In genomic region chr3:102180291-102180931, GRCh38 we compare ENCODE assay signal across 8 cellular contexts.
DNase-seq lines count a peak whose midpoint lies in the region; ATAC-seq and TF ChIP-seq lines count a peak whose summit lies in the region.

No MANE protein-coding gene starts in this region.

- H3K9me3 Mint-ChIP-seq in naive thymus-derived CD4-positive, alpha-beta T cell, result peaks cover 0 to 4% (median 0%) of the 10 kb centered on the region in 11 donors
- H3K9me3 Mint-ChIP-seq in activated CD4-positive, alpha-beta memory T cell treated with anti-CD3 and anti-CD28 coated beads for 36 hours, result no peaks in the 10 kb centered on the region

- no peaks in the 10 kb centered on the region for H3K36me3 Mint-ChIP-seq in naive thymus-derived CD4-positive, alpha-beta T cell
- no peaks in the 10 kb centered on the region for H3K36me3 Mint-ChIP-seq in activated CD4-positive, alpha-beta memory T cell treated with anti-CD3 and anti-CD28 coated beads for 36 hours

- no peak overlapping the region for H3K27ac Mint-ChIP-seq in naive thymus-derived CD4-positive, alpha-beta T cell
- H3K27ac Mint-ChIP-seq in activated CD4-positive, alpha-beta memory T cell treated with anti-CD3 and anti-CD28 coated beads for 36 hours, result no peak overlapping the region

- POLR2A ChIA-PET in naive thymus-derived CD4-positive, alpha-beta T cell (lab: Charles Lee), result interaction anchor here (0.6 to 5.4 kb wide), 4 partner anchors 329 to 404 kb away, joined by 3 to 21 read pairs (median 5); partner anchors contain the start of gene NFKBIZ
- POLR2A ChIA-PET in activated CD4-positive, alpha-beta memory T cell treated with anti-CD3 and anti-CD28 coated beads for 36 hours (lab: Charles Lee), result no interaction called here

- intact Hi-C loops in naive thymus-derived CD4-positive, alpha-beta T cell (cut with micrococcal nuclease), result loop anchor here in 1 of 2 donors (2.0 to 5.0 kb wide), 2 partner anchors 68 to 244 kb away; no protein-coding TSS in a partner anchor
- intact Hi-C loops in activated CD4-positive, alpha-beta memory T cell treated with anti-CD3 and anti-CD28 coated beads for 36 hours (cut with micrococcal nuclease), result no loop called here

- ATAC-seq in HG03175 (IDR thresholded peaks at IDR 0.05; ENCODE audit: unreplicated experiment), result peak; percentile 27
- peak; percentile 68 for ATAC-seq in naive thymus-derived CD4-positive, alpha-beta T cell

- no peaks in the 10 kb centered on the region for H3K27me3 ChIP-seq in naive thymus-derived CD4-positive, alpha-beta T cell (ENCODE audit: control insufficient read depth in 2 of 2, insufficient read depth in 2 of 2, low read length in 2 of 2)

- no peaks in the 10 kb centered on the region for H3K27me3 Mint-ChIP-seq in naive thymus-derived CD4-positive, alpha-beta T cell
- H3K27me3 Mint-ChIP-seq in activated CD4-positive, alpha-beta memory T cell treated with anti-CD3 and anti-CD28 coated beads for 36 hours, result no peaks in the 10 kb centered on the region

- no peak overlapping the region for H3K4me3 Mint-ChIP-seq in naive thymus-derived CD4-positive, alpha-beta T cell
- H3K4me3 Mint-ChIP-seq in activated CD4-positive, alpha-beta memory T cell treated with anti-CD3 and anti-CD28 coated beads for 36 hours, result no peak overlapping the region

- H3K9me3 ChIP-seq in naive thymus-derived CD4-positive, alpha-beta T cell (ENCODE audit: control insufficient read depth in 2 of 3, low read length in 3 of 3), result no peaks in the 10 kb centered on the region

- H3K4me1 Mint-ChIP-seq in naive thymus-derived CD4-positive, alpha-beta T cell, result peaks cover 0 to 12% (median 5%) of the 10 kb centered on the region in 7 donors
- peaks cover 5% of the 10 kb centered on the region for H3K4me1 Mint-ChIP-seq in activated CD4-positive, alpha-beta memory T cell treated with anti-CD3 and anti-CD28 coated beads for 36 hours (ENCODE audit: low read depth)

- CTCF ChIA-PET in naive thymus-derived CD4-positive, alpha-beta T cell (lab: Charles Lee), result interaction anchor here (0.8 to 2.7 kb wide), 2 partner anchors 45 to 423 kb away, joined by 3 to 10 read pairs; no protein-coding TSS in a partner anchor
- CTCF ChIA-PET in activated CD4-positive, alpha-beta memory T cell treated with anti-CD3 and anti-CD28 coated beads for 36 hours (lab: Charles Lee), result interaction anchor here (2.1 kb wide), 1 partner anchor 49 kb away, joined by 8 read pairs; no protein-coding TSS in a partner anchor

- H3K4me1 ChIP-seq in naive thymus-derived CD4-positive, alpha-beta T cell (ENCODE audit: control insufficient read depth in 2 of 2, insufficient read depth in 2 of 2, low read length in 2 of 2), result peaks cover 0 to 18% of the 10 kb centered on the region in 2 donors

- DNase-seq in GM04504 (ENCODE audit: low read depth) (peak; percentile 86), cardiac fibroblast (ENCODE audit: low read depth in 2 of 2) (peak; percentile 95), cerebellar cortex (ENCODE audit: low spot score) (no peak), NCI-H2029 treated with DMSO at 0.1 percent for 48 hours (lab: John Stamatoyannopoulos, UW) (no peak)
- DNase-seq in naive thymus-derived CD4-positive, alpha-beta T cell, result peak in 6 of 9 donors; percentile 21 to 52 (median 40)
- DNase-seq in stimulated activated CD4-positive, alpha-beta T cell treated with anti-CD3 and anti-CD28 coated beads, Interleukin-2, amount 100 ng/mL, for 48 hours, result no peak
- DNase-seq in activated CD4-positive, alpha-beta memory T cell treated with anti-CD3 and anti-CD28 coated beads for 36 hours, result no peak

- peak overlapping the region in 1 of 2 donors; percentile 5 for H3K4me3 ChIP-seq in cardiac fibroblast (replicated peaks in 1 of 2; ENCODE audit: low read depth in 2 of 2, low read length in 2 of 2)
- no peak overlapping the region for H3K4me3 ChIP-seq in naive thymus-derived CD4-positive, alpha-beta T cell (ENCODE audit: low read length)

- no peak for TF ChIP-seq CTCF in cardiac fibroblast (IDR thresholded peaks at IDR 0.05; ENCODE audit: low read depth, low read length)

- H3K27ac ChIP-seq in naive thymus-derived CD4-positive, alpha-beta T cell (ENCODE audit: low read depth, low read length), result peak overlapping the region; percentile 73

- no peaks in the 10 kb centered on the region for H3K36me3 ChIP-seq in naive thymus-derived CD4-positive, alpha-beta T cell (ENCODE audit: control insufficient read depth in 2 of 3, insufficient read depth in 3 of 3, low read length in 3 of 3)

Comparison
In these comparisons a context has a peak if more than half of its experiments do, and no peak if none do; other contexts are left out.
1. DNase-seq: peak in GM04504 (single experiment), cardiac fibroblast (2 of 2) and naive thymus-derived CD4-positive, alpha-beta T cell (6 of 9); none in stimulated activated CD4-positive, alpha-beta T cell treated with anti-CD3 and anti-CD28 coated beads, Interleukin-2, amount 100 ng/mL, for 48 hours (0 of 2), cerebellar cortex (single experiment), activated CD4-positive, alpha-beta memory T cell treated with anti-CD3 and anti-CD28 coated beads for 36 hours (single experiment) and NCI-H2029 treated with DMSO at 0.1 percent for 48 hours (single experiment).